In the genomic region with DNA sequence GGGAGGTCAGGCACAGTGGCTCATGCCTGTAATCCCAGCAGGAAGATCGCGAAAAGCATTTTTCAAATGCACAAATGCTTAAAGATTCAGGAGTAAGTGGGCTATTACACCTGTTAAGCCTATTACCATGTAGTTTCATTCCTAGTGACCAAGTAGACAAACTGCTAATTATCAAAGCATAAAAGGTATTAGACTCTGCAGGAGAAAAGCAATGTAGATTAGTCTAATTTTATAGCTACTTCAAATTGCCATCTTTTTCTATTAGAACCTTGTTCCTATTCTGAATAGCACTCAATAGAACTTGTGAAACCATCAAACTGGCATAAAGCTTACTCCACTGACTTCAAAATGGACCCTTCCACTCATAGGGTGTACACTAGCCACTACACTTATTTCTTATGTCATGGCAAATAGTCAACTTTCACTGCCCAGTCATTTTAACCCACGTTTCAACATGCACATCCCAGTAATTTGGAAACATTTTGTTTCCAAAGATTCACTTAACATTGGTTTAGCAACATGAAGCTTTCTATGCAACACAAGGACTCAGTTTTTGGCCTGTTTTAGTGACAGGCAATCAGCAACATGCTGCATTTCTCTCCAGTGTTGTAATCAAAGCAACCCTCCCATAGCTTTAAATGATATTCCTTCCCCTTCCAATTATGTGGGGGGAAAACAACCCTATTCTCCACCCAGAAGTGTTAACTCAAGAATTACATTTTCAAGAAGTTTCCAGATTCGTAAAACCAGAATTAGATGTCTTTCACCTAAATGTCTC, we compare ENCODE assay signal across 1 cellular context.
TF ChIP-seq lines count a peak whose summit lies in the region.

No MANE protein-coding gene starts in this region.

TF ChIP-seq in K562, 482 proteins besides CTCF, POLR2A, EP300 and RAD21 (continued from another document):
- TF ChIP-seq ZNF586 (CRISPR knock-in tag; conservative IDR thresholded peaks at IDR 0.05): no peak
- TF ChIP-seq ELF2 (CRISPR knock-in tag; IDR thresholded peaks at IDR 0.05): 0 out of 2 replicates have a peak, but pooled peaks have one; percentile 19
- TF ChIP-seq, protein P1, sequence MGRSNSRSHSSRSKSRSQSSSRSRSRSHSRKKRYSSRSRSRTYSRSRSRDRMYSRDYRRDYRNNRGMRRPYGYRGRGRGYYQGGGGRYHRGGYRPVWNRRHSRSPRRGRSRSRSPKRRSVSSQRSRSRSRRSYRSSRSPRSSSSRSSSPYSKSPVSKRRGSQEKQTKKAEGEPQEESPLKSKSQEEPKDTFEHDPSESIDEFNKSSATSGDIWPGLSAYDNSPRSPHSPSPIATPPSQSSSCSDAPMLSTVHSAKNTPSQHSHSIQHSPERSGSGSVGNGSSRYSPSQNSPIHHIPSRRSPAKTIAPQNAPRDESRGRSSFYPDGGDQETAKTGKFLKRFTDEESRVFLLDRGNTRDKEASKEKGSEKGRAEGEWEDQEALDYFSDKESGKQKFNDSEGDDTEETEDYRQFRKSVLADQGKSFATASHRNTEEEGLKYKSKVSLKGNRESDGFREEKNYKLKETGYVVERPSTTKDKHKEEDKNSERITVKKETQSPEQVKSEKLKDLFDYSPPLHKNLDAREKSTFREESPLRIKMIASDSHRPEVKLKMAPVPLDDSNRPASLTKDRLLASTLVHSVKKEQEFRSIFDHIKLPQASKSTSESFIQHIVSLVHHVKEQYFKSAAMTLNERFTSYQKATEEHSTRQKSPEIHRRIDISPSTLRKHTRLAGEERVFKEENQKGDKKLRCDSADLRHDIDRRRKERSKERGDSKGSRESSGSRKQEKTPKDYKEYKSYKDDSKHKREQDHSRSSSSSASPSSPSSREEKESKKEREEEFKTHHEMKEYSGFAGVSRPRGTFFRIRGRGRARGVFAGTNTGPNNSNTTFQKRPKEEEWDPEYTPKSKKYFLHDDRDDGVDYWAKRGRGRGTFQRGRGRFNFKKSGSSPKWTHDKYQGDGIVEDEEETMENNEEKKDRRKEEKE (IDR thresholded peaks at IDR 0.05; ENCODE audit: borderline replicate concordance in 1 of 2, control insufficient read depth in 1 of 2, low read depth in 2 of 2, low read length in 1 of 2): peak; percentile 36 to 81; a peak in 2 of 4 replicates
- TF ChIP-seq HNRNPL (IDR thresholded peaks at IDR 0.05; ENCODE audit: low read depth, low read length): peak; percentile 87
- TF ChIP-seq CAMTA2 (CRISPR knock-in tag; conservative IDR thresholded peaks at IDR 0.05): no peak
- TF ChIP-seq, protein P2, sequence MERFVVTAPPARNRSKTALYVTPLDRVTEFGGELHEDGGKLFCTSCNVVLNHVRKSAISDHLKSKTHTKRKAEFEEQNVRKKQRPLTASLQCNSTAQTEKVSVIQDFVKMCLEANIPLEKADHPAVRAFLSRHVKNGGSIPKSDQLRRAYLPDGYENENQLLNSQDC (CRISPR knock-in tag; IDR thresholded peaks at IDR 0.05): peak; percentile 7; the same call in 1 of the 2 replicates
- TF ChIP-seq MIER1 (IDR thresholded peaks at IDR 0.05; ENCODE audit: low read depth): no peak
- TF ChIP-seq, protein P3, sequence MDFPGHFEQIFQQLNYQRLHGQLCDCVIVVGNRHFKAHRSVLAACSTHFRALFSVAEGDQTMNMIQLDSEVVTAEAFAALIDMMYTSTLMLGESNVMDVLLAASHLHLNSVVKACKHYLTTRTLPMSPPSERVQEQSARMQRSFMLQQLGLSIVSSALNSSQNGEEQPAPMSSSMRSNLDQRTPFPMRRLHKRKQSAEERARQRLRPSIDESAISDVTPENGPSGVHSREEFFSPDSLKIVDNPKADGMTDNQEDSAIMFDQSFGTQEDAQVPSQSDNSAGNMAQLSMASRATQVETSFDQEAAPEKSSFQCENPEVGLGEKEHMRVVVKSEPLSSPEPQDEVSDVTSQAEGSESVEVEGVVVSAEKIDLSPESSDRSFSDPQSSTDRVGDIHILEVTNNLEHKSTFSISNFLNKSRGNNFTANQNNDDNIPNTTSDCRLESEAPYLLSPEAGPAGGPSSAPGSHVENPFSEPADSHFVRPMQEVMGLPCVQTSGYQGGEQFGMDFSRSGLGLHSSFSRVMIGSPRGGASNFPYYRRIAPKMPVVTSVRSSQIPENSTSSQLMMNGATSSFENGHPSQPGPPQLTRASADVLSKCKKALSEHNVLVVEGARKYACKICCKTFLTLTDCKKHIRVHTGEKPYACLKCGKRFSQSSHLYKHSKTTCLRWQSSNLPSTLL (IDR thresholded peaks at IDR 0.05): no peak
- TF ChIP-seq MYC (IDR thresholded peaks at IDR 0.05; ENCODE audit: low read depth, low read length): no peak
- no peak for TF ChIP-seq MYC (CRISPR knock-in tag; IDR thresholded peaks at IDR 0.05; ENCODE audit: borderline replicate concordance, low read depth)
- no peak for TF ChIP-seq TAF1 (IDR thresholded peaks at IDR 0.05; ENCODE audit: control insufficient read depth, extremely low read depth, insufficient read depth, low read length, severe bottlenecking)
- TF ChIP-seq NFRKB (IDR thresholded peaks at IDR 0.05; ENCODE audit: low read depth): no peak
- TF ChIP-seq MED1 (CRISPR knock-in tag; IDR thresholded peaks at IDR 0.05; ENCODE audit: borderline replicate concordance): no peak
- no peak for TF ChIP-seq ZSCAN32 (CRISPR knock-in tag; IDR thresholded peaks at IDR 0.05)
- TF ChIP-seq, protein P4, sequence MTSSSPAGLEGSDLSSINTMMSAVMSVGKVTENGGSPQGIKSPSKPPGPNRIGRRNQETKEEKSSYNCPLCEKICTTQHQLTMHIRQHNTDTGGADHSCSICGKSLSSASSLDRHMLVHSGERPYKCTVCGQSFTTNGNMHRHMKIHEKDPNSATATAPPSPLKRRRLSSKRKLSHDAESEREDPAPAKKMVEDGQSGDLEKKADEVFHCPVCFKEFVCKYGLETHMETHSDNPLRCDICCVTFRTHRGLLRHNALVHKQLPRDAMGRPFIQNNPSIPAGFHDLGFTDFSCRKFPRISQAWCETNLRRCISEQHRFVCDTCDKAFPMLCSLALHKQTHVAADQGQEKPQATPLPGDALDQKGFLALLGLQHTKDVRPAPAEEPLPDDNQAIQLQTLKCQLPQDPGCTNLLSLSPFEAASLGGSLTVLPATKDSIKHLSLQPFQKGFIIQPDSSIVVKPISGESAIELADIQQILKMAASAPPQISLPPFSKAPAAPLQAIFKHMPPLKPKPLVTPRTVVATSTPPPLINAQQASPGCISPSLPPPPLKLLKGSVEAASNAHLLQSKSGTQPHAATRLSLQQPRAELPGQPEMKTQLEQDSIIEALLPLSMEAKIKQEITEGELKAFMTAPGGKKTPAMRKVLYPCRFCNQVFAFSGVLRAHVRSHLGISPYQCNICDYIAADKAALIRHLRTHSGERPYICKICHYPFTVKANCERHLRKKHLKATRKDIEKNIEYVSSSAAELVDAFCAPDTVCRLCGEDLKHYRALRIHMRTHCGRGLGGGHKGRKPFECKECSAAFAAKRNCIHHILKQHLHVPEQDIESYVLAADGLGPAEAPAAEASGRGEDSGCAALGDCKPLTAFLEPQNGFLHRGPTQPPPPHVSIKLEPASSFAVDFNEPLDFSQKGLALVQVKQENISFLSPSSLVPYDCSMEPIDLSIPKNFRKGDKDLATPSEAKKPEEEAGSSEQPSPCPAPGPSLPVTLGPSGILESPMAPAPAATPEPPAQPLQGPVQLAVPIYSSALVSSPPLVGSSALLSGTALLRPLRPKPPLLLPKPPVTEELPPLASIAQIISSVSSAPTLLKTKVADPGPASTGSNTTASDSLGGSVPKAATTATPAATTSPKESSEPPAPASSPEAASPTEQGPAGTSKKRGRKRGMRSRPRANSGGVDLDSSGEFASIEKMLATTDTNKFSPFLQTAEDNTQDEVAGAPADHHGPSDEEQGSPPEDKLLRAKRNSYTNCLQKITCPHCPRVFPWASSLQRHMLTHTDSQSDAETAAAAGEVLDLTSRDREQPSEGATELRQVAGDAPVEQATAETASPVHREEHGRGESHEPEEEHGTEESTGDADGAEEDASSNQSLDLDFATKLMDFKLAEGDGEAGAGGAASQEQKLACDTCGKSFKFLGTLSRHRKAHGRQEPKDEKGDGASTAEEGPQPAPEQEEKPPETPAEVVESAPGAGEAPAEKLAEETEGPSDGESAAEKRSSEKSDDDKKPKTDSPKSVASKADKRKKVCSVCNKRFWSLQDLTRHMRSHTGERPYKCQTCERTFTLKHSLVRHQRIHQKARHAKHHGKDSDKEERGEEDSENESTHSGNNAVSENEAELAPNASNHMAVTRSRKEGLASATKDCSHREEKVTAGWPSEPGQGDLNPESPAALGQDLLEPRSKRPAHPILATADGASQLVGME (CRISPR knock-in tag; IDR thresholded peaks at IDR 0.05): no peak
- peak; percentile 56 for TF ChIP-seq POLR2B (IDR thresholded peaks at IDR 0.05; ENCODE audit: low read depth, partially characterized antibody)
- no peak for TF ChIP-seq E2F3 (CRISPR knock-in tag; IDR thresholded peaks at IDR 0.05)
- TF ChIP-seq ZNF311 (CRISPR knock-in tag; IDR thresholded peaks at IDR 0.05): no peak
- no peak for TF ChIP-seq ARNT (IDR thresholded peaks at IDR 0.05)
- no peak for TF ChIP-seq DACH1 (IDR thresholded peaks at IDR 0.05; ENCODE audit: partially characterized antibody)
- TF ChIP-seq CC2D1A (IDR thresholded peaks at IDR 0.05): no peak
- TF ChIP-seq TEAD2 (tag; IDR thresholded peaks at IDR 0.05): no peak
- 0 out of 2 replicates have a peak, but pooled peaks have one; percentile 65 for TF ChIP-seq ZNF431 (CRISPR knock-in tag; IDR thresholded peaks at IDR 0.05)
- 0 out of 2 replicates have a peak, but pooled peaks have one; percentile 14 for TF ChIP-seq FOXJ2 (tag; IDR thresholded peaks at IDR 0.05)
- no peak for TF ChIP-seq ETV6 (IDR thresholded peaks at IDR 0.05; ENCODE audit: borderline replicate concordance in 1 of 2, low read depth in 2 of 2, low read length in 1 of 2)
- TF ChIP-seq ETV6 (CRISPR knock-in tag; IDR thresholded peaks at IDR 0.05; ENCODE audit: borderline replicate concordance): peak; percentile 72; the same call in 1 of the 2 replicates
- no peak for TF ChIP-seq SP1 (CRISPR knock-in tag; IDR thresholded peaks at IDR 0.05)
- TF ChIP-seq LCOR (CRISPR knock-in tag; IDR thresholded peaks at IDR 0.05): peak; percentile 31; the same call in 1 of the 2 replicates
- 0 out of 2 replicates have a peak, but pooled peaks have one; percentile 3 for TF ChIP-seq SMAD3 (CRISPR knock-in tag; conservative IDR thresholded peaks at IDR 0.05)
- TF ChIP-seq KHSRP (IDR thresholded peaks at IDR 0.05): peak; percentile 37; the same call in 1 of the 2 replicates
- TF ChIP-seq POLR2G (IDR thresholded peaks at IDR 0.05; ENCODE audit: low read depth, low read length): peak; percentile 44; the same call in 1 of the 2 replicates
- TF ChIP-seq, protein P5, sequence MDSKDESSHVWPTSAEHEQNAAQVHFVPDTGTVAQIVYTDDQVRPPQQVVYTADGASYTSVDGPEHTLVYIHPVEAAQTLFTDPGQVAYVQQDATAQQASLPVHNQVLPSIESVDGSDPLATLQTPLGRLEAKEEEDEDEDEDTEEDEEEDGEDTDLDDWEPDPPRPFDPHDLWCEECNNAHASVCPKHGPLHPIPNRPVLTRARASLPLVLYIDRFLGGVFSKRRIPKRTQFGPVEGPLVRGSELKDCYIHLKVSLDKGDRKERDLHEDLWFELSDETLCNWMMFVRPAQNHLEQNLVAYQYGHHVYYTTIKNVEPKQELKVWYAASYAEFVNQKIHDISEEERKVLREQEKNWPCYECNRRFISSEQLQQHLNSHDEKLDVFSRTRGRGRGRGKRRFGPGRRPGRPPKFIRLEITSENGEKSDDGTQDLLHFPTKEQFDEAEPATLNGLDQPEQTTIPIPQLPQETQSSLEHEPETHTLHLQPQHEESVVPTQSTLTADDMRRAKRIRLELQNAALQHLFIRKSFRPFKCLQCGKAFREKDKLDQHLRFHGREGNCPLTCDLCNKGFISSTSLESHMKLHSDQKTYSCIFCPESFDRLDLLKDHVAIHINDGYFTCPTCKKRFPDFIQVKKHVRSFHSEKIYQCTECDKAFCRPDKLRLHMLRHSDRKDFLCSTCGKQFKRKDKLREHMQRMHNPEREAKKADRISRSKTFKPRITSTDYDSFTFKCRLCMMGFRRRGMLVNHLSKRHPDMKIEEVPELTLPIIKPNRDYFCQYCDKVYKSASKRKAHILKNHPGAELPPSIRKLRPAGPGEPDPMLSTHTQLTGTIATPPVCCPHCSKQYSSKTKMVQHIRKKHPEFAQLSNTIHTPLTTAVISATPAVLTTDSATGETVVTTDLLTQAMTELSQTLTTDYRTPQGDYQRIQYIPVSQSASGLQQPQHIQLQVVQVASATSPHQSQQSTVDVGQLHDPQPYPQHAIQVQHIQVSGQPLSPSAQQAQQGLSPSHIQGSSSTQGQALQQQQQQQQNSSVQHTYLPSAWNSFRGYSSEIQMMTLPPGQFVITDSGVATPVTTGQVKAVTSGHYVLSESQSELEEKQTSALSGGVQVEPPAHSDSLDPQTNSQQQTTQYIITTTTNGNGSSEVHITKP (IDR thresholded peaks at IDR 0.05; ENCODE audit: partially characterized antibody): peak; percentile 47
- TF ChIP-seq POLR2AphosphoS5 (IDR thresholded peaks at IDR 0.05; ENCODE audit: control insufficient read depth, insufficient read depth, low read depth, low read length): peak; percentile 48; the same call in 1 of the 2 replicates
- TF ChIP-seq SMAD1 (IDR thresholded peaks at IDR 0.05; ENCODE audit: low read depth, low read length, partially characterized antibody): peak; percentile 6
